ENCODE assay signal across 19 cellular contexts in genomic region chr17:63722403-63722802, GRCh38. TPM values are rescaled to one million over a fixed set of nuclear protein-coding genes. Genes with fewer than 3 reads are reported as not detected.
DNase-seq lines count a peak whose midpoint lies in the region; ATAC-seq, FAIRE-seq and TF ChIP-seq lines count a peak whose summit lies in the region.
"Had no signal": no experiment of that assay in that cellular context is flagged by ENCODE, and none has a peak within 500 bp of the region (broad histone marks: within the 10 kb centered on the region; RNA-seq: fewer than 3 reads in every experiment).

No MANE protein-coding gene starts in this region.

- H3K27ac ChIP-seq in right atrium auricular region, result peak overlapping the region in 1 of 2 donors; percentile 42
- no peak overlapping the region for H3K27ac ChIP-seq in K562 (ENCODE audit: extremely low read depth, low read depth, low read length)
- H3K27ac ChIP-seq in left ventricle myocardium inferior (replicated peaks), result peak overlapping the region; percentile 20
- no peak overlapping the region for H3K27ac ChIP-seq in neural progenitor cell
- H3K27ac ChIP-seq: GM23248 had no signal

- peak; percentile 6 for FAIRE-seq in K562 (lab: Jason Lieb, UNC)
- FAIRE-seq: A204.1, GM12891, H54, HepG2, HTR-8/SVneo had no signal

- H3K4me1 ChIP-seq in right atrium auricular region (peaks cover 0 to 3% of the 10 kb centered on the region in 2 donors), K562 (replicated peaks in 1 of 2; ENCODE audit: control insufficient read depth in 2 of 2, insufficient read depth in 2 of 2, low read length in 2 of 2) (no peaks in the 10 kb centered on the region), left ventricle myocardium inferior (peaks cover 20% of the 10 kb centered on the region), neural progenitor cell (no peaks in the 10 kb centered on the region)

- H2AFZ ChIP-seq in K562 (ENCODE audit: low read depth, low read length) (no peak overlapping the region), neural progenitor cell (replicated peaks) (no peak overlapping the region)
- H2AFZ ChIP-seq: GM23248 had no signal

- H3K27ac Mint-ChIP-seq in neural progenitor cell, result no peak overlapping the region
- H3K27ac Mint-ChIP-seq: B cell had no signal

- H3K27me3 ChIP-seq in right atrium auricular region (no peaks in the 10 kb centered on the region), K562 (ENCODE audit: control insufficient read depth in 2 of 2, insufficient read depth in 2 of 2, low read length in 2 of 2) (no peaks in the 10 kb centered on the region), left ventricle myocardium inferior (ENCODE audit: low read depth) (no peaks in the 10 kb centered on the region), neural progenitor cell (no peaks in the 10 kb centered on the region)

- H3K27me3 Mint-ChIP-seq in neural progenitor cell (ENCODE audit: insufficient read depth, low read depth), result no peaks in the 10 kb centered on the region
- H3K27me3 Mint-ChIP-seq: B cell; CD4-positive, alpha-beta memory T cell had no signal

- CTCF ChIA-PET in K562 (lab: Yijun Ruan, JAX; ENCODE audit: low intra/inter-chr PET ratio), result no interaction called here

- H3K9ac ChIP-seq in K562 (ENCODE audit: insufficient read depth in 1 of 2, low read depth in 2 of 2, low read length in 2 of 2) (no peak overlapping the region), neural progenitor cell (peak overlapping the region; percentile 12)
- H3K9ac ChIP-seq: GM23248 had no signal

- H3K9me3 ChIP-seq in right atrium auricular region (no peaks in the 10 kb centered on the region), K562 (replicated peaks; ENCODE audit: control insufficient read depth, insufficient read depth, low read depth, low read length) (no peaks in the 10 kb centered on the region), left ventricle myocardium inferior (replicated peaks) (no peaks in the 10 kb centered on the region), neural progenitor cell (ENCODE audit: low read depth) (no peaks in the 10 kb centered on the region)

- intact Hi-C loops in Right ventricle myocardium superior (cut with DNase I), result no loop called here
- intact Hi-C loops in K562 (cut with micrococcal nuclease), result no loop called here
- intact Hi-C loops in left ventricle myocardium inferior (cut with micrococcal nuclease), result no loop called here

- H3K9me3 Mint-ChIP-seq in neural progenitor cell, result no peaks in the 10 kb centered on the region
- H3K9me3 Mint-ChIP-seq: CD4-positive, alpha-beta memory T cell had no signal

- H3K36me3 ChIP-seq in right atrium auricular region (peaks cover 15% of the 10 kb centered on the region), K562 (ENCODE audit: control insufficient read depth, insufficient read depth, low read length) (peaks cover 9% of the 10 kb centered on the region; the same call in 2 of the 3 replicates), left ventricle myocardium inferior (peaks cover 37% of the 10 kb centered on the region), neural progenitor cell (no peaks in the 10 kb centered on the region)

- H3K79me2 ChIP-seq in K562 (ENCODE audit: control insufficient read depth, insufficient read depth, low read length) (no peaks in the 10 kb centered on the region), neural progenitor cell (ENCODE audit: low read depth) (no peaks in the 10 kb centered on the region)

- no peak for DNase-seq in Right ventricle myocardium superior
- DNase-seq in right atrium auricular region (ENCODE audit: low spot score), result no peak
- no peak for DNase-seq in K562 (ENCODE audit: extremely low read depth in 1 of 4, low spot score in 3 of 4)
- DNase-seq in left ventricle myocardium inferior, result no peak
- DNase-seq in neural progenitor cell (ENCODE audit: low spot score), result no peak
- DNase-seq in NK-92 treated with Interleukin-12 subunit alpha and Interleukin-12 subunit beta, amount 100 ng/mL, for 24 hours (lab: John Stamatoyannopoulos, UW), result no peak
- no peak for DNase-seq in midbrain (lab: John Stamatoyannopoulos, UW)
- DNase-seq in dermis blood vessel endothelial cell, result no peak
- DNase-seq: C1 segment of cervical spinal cord; CD4-positive, alpha-beta memory T cell; DMS79; GM23248 had no signal

- in situ Hi-C loops in K562 (cut with MboI), result no loop called here

- H3K4me3 Mint-ChIP-seq in neural progenitor cell, result no peak overlapping the region
- H3K4me3 Mint-ChIP-seq: B cell; CD4-positive, alpha-beta memory T cell had no signal

- ATAC-seq in Right ventricle myocardium superior (ENCODE audit: poor library complexity), result peak; percentile 65
- no peak for ATAC-seq in K562
- ATAC-seq: HCT116, HepG2 had no signal

- no peak for TF ChIP-seq RAD21 in K562 (CRISPR knock-in tag; conservative IDR thresholded peaks at IDR 0.05 in 1 of 2, IDR thresholded peaks at IDR 0.05 in 1 of 2)

- POLR2A ChIA-PET in K562 (lab: Yijun Ruan, JAX), result interaction anchor here (0.6 to 2.2 kb wide), 7 partner anchors 10 to 34 kb away, joined by 3 to 9 read pairs (median 5); no protein-coding TSS in a partner anchor

- TF ChIP-seq EP300 in K562 (IDR thresholded peaks at IDR 0.05; ENCODE audit: low read length), result no peak

- peaks cover 5% of the 10 kb centered on the region for H3K36me3 Mint-ChIP-seq in neural progenitor cell

- H4K20me1 ChIP-seq in K562 (replicated peaks; ENCODE audit: control insufficient read depth, insufficient read depth, low read length) (no peaks in the 10 kb centered on the region), neural progenitor cell (ENCODE audit: low read depth) (no peaks in the 10 kb centered on the region)

- no peak for TF ChIP-seq POLR2A in K562 (conservative IDR thresholded peaks at IDR 0.05)

- 43% methylated on average over 2 of the region's 2 CpGs for WGBS in K562 (ENCODE audit: insufficient coverage, low coverage, missing lambda C conversion rate)

- H3K4me3 ChIP-seq in right atrium auricular region, result no peak overlapping the region
- no peak overlapping the region for H3K4me3 ChIP-seq in K562
- no peak overlapping the region for H3K4me3 ChIP-seq in left ventricle myocardium inferior
- H3K4me3 ChIP-seq in neural progenitor cell, result no peak overlapping the region
- H3K4me3 ChIP-seq: GM23248 had no signal

- H3K4me2 ChIP-seq in K562 (ENCODE audit: insufficient read depth, low read length) (no peak overlapping the region), neural progenitor cell (no peak overlapping the region)

- H3K9me1 ChIP-seq in K562 (ENCODE audit: control insufficient read depth, insufficient read depth, low read length), result no peaks in the 10 kb centered on the region

- no TSS peak for BruUV-seq in K562 (replicated peaks; lab: Mats Ljungman, UMichigan)

- TF ChIP-seq CTCF in right atrium auricular region (IDR thresholded peaks at IDR 0.05) (no peak), K562 (IDR thresholded peaks at IDR 0.05 in 2 of 3, conservative IDR thresholded peaks at IDR 0.05 in 1 of 3; ENCODE audit: insufficient read depth in 2 of 3, low read depth in 1 of 3, low read length in 3 of 3) (no peak), left ventricle myocardium inferior (IDR thresholded peaks at IDR 0.05; ENCODE audit: borderline replicate concordance) (no peak), neural progenitor cell (IDR thresholded peaks at IDR 0.05) (no peak)

- H3F3A ChIP-seq in neural progenitor cell (ENCODE audit: low read depth), result no peaks in the 10 kb centered on the region

- no peaks in the 10 kb centered on the region for H3K4me1 Mint-ChIP-seq in neural progenitor cell
- H3K4me1 Mint-ChIP-seq: B cell had no signal

RNA-seq across cellular contexts. Expression of gene STRADA, which starts 19.2 kb away (rescaled TPM):
- total RNA-seq in Right ventricle myocardium superior (14.7 TPM), right atrium auricular region (10 to 100 TPM; 13.1 to 14.4 TPM), K562 (2014; rRNA removed) (10.6 and 12.9 TPM in 2 replicates), K562 (2014; rRNA removed; fragmentation: Illumina TruSeq; extraction: Trizol) (19.4 and 21.5 TPM in 2 replicates), K562 (2015; rRNA removed; fragmentation: Illumina TruSeq; extraction: Trizol) (18.7 and 20.5 TPM in 2 replicates), K562 (2021) (21.2 and 22.5 TPM in 2 replicates), left ventricle myocardium inferior (14.6 TPM), neural progenitor cell (ENCODE audit: low replicate concordance) (46.6 and 69.6 TPM in 2 replicates), dermis blood vessel endothelial cell (26.5 and 27.5 TPM in 2 replicates)
- 114 and 163 TPM in 2 replicates for total RNA-seq in K562 (2011; cell fraction: chromatin; rRNA removed; ENCODE audit: low replicate concordance)
- 45.9 and 52.5 TPM in 2 replicates for total RNA-seq in K562 (2011; cell fraction: nucleolus; rRNA removed)
- total RNA-seq in K562 (2011; cell fraction: nucleoplasm; rRNA removed), result 91.0 and 162 TPM in 2 replicates
- polyA plus RNA-seq in K562 (2011; rRNA removed) (33.0 and 46.3 TPM in 2 replicates), K562 (2014; fragmentation: Illumina TruSeq; extraction: Trizol) (28.9 and 30.4 TPM in 2 replicates), K562 (2014; fragmentation: Nextera tagmentation; extraction: Ambion mirVana) (10 to 100 TPM in 1 of 2 experiments, 1 to 10 TPM in 1; 6.6 to 12.5 TPM), K562 (2014; rRNA removed) (19.6 and 20.2 TPM in 2 replicates)
- 24.1 and 25.3 TPM in 2 replicates for polyA plus RNA-seq in K562 (2011; cell fraction: cytosol; rRNA removed)
- 88.9 and 93.8 TPM in 2 replicates for polyA plus RNA-seq in K562 (2011; cell fraction: nucleus; rRNA removed)
- polyA plus RNA-seq in K562 (2012), result 26.8 and 31.1 TPM in 2 replicates
- polyA minus RNA-seq in K562 (2011; rRNA and poly(A)+ RNA removed), result 36.9 and 43.2 TPM in 2 replicates
- polyA minus RNA-seq in K562 (2011; cell fraction: cytosol; rRNA and poly(A)+ RNA removed), result 8.1 and 13.3 TPM in 2 replicates
- 21.5 and 34.3 TPM in 2 replicates for polyA minus RNA-seq in K562 (2011; cell fraction: nucleus; rRNA and poly(A)+ RNA removed)

RNA-seq across cellular contexts. Expression of gene LIMD2, which starts 22.5 kb away (rescaled TPM):
- total RNA-seq in Right ventricle myocardium superior (2.4 TPM), right atrium auricular region (1 to 10 TPM; 2.7 to 5.6 TPM), K562 (2014; rRNA removed) (7.6 and 8.7 TPM in 2 replicates), K562 (2014; rRNA removed; fragmentation: Illumina TruSeq; extraction: Trizol) (0.70 and 0.76 TPM in 2 replicates), K562 (2015; rRNA removed; fragmentation: Illumina TruSeq; extraction: Trizol) (2.1 and 2.7 TPM in 2 replicates), K562 (2021) (8.7 and 11.2 TPM in 2 replicates), left ventricle myocardium inferior (2.7 TPM), neural progenitor cell (ENCODE audit: low replicate concordance) (7.0 and 36.9 TPM in 2 replicates), dermis blood vessel endothelial cell (46.5 and 64.4 TPM in 2 replicates)
- total RNA-seq in K562 (2011; cell fraction: chromatin; rRNA removed; ENCODE audit: low replicate concordance), result 3.2 and 10.4 TPM in 2 replicates
- 9.2 and 10.3 TPM in 2 replicates for total RNA-seq in K562 (2011; cell fraction: nucleolus; rRNA removed)
- total RNA-seq in K562 (2011; cell fraction: nucleoplasm; rRNA removed), result 4.0 and 4.8 TPM in 2 replicates
- polyA plus RNA-seq in K562 (2011; rRNA removed) (5.6 and 5.8 TPM in 2 replicates), K562 (2014; fragmentation: Illumina TruSeq; extraction: Trizol) (2.8 and 4.9 TPM in 2 replicates), K562 (2014; fragmentation: Nextera tagmentation; extraction: Ambion mirVana) (under 1 TPM; 0.07 to 0.18 TPM), K562 (2014; rRNA removed) (8.7 and 11.1 TPM in 2 replicates)
- 4.3 and 9.2 TPM in 2 replicates for polyA plus RNA-seq in K562 (2011; cell fraction: cytosol; rRNA removed)
- 13.6 and 28.0 TPM in 2 replicates for polyA plus RNA-seq in K562 (2011; cell fraction: nucleus; rRNA removed)
- polyA plus RNA-seq in K562 (2012), result 4.9 and 8.0 TPM in 2 replicates
- 0.88 and 0.93 TPM in 2 replicates for polyA minus RNA-seq in K562 (2011; rRNA and poly(A)+ RNA removed)
- 5.2 and 7.3 TPM in 2 replicates for polyA minus RNA-seq in K562 (2011; cell fraction: cytosol; rRNA and poly(A)+ RNA removed)
- 5.6 and 7.0 TPM in 2 replicates for polyA minus RNA-seq in K562 (2011; cell fraction: nucleus; rRNA and poly(A)+ RNA removed)

RNA-seq across cellular contexts. Expression of gene CCDC47, which starts 51.0 kb away (rescaled TPM):
- total RNA-seq in Right ventricle myocardium superior (84.8 TPM), right atrium auricular region (10 to 100 TPM; 57.1 to 69.7 TPM), K562 (2014; rRNA removed) (97.4 and 106 TPM in 2 replicates), K562 (2014; rRNA removed; fragmentation: Illumina TruSeq; extraction: Trizol) (135 and 153 TPM in 2 replicates), K562 (2015; rRNA removed; fragmentation: Illumina TruSeq; extraction: Trizol) (135 and 138 TPM in 2 replicates), K562 (2021) (104 and 118 TPM in 2 replicates), left ventricle myocardium inferior (79.6 TPM), neural progenitor cell (ENCODE audit: low replicate concordance) (49.2 and 60.8 TPM in 2 replicates), dermis blood vessel endothelial cell (109 and 164 TPM in 2 replicates)
- 103 and 222 TPM in 2 replicates for total RNA-seq in K562 (2011; cell fraction: chromatin; rRNA removed; ENCODE audit: low replicate concordance)
- total RNA-seq in K562 (2011; cell fraction: nucleolus; rRNA removed), result 69.7 and 88.4 TPM in 2 replicates
- 122 and 142 TPM in 2 replicates for total RNA-seq in K562 (2011; cell fraction: nucleoplasm; rRNA removed)
- polyA plus RNA-seq in K562 (2011; rRNA removed) (91.4 and 138 TPM in 2 replicates), K562 (2014; fragmentation: Illumina TruSeq; extraction: Trizol) (142 and 162 TPM in 2 replicates), K562 (2014; fragmentation: Nextera tagmentation; extraction: Ambion mirVana) (10 to 100 TPM; 15.5 to 20.5 TPM), K562 (2014; rRNA removed) (122 and 125 TPM in 2 replicates)
- polyA plus RNA-seq in K562 (2011; cell fraction: cytosol; rRNA removed), result 24.9 and 47.4 TPM in 2 replicates
- 27.4 and 34.6 TPM in 2 replicates for polyA plus RNA-seq in K562 (2011; cell fraction: nucleus; rRNA removed)
- 76.4 and 96.4 TPM in 2 replicates for polyA plus RNA-seq in K562 (2012)
- 174 and 206 TPM in 2 replicates for polyA minus RNA-seq in K562 (2011; rRNA and poly(A)+ RNA removed)
- 41.3 and 67.3 TPM in 2 replicates for polyA minus RNA-seq in K562 (2011; cell fraction: cytosol; rRNA and poly(A)+ RNA removed)
- polyA minus RNA-seq in K562 (2011; cell fraction: nucleus; rRNA and poly(A)+ RNA removed), result 19.8 and 35.3 TPM in 2 replicates

RNA-seq across cellular contexts. Expression of gene DDX42, which starts 51.6 kb away (rescaled TPM):
- total RNA-seq in Right ventricle myocardium superior (42.4 TPM), right atrium auricular region (10 to 100 TPM; 39.9 to 41.0 TPM), K562 (2014; rRNA removed) (54.0 and 65.1 TPM in 2 replicates), K562 (2014; rRNA removed; fragmentation: Illumina TruSeq; extraction: Trizol) (74.6 and 82.9 TPM in 2 replicates), K562 (2015; rRNA removed; fragmentation: Illumina TruSeq; extraction: Trizol) (80.9 and 87.6 TPM in 2 replicates), K562 (2021) (92.0 and 93.7 TPM in 2 replicates), left ventricle myocardium inferior (51.7 TPM), neural progenitor cell (ENCODE audit: low replicate concordance) (87.4 and 104 TPM in 2 replicates), dermis blood vessel endothelial cell (71.6 and 81.5 TPM in 2 replicates)
- 286 and 625 TPM in 2 replicates for total RNA-seq in K562 (2011; cell fraction: chromatin; rRNA removed; ENCODE audit: low replicate concordance)
- total RNA-seq in K562 (2011; cell fraction: nucleolus; rRNA removed), result 95.6 and 105 TPM in 2 replicates
- 194 and 282 TPM in 2 replicates for total RNA-seq in K562 (2011; cell fraction: nucleoplasm; rRNA removed)
- polyA plus RNA-seq in K562 (2011; rRNA removed) (121 and 149 TPM in 2 replicates), K562 (2014; fragmentation: Illumina TruSeq; extraction: Trizol) (128 and 133 TPM in 2 replicates), K562 (2014; fragmentation: Nextera tagmentation; extraction: Ambion mirVana) (10 to 100 TPM; 16.5 to 28.4 TPM), K562 (2014; rRNA removed) (110 and 127 TPM in 2 replicates)
- polyA plus RNA-seq in K562 (2011; cell fraction: cytosol; rRNA removed), result 26.3 and 46.1 TPM in 2 replicates
- polyA plus RNA-seq in K562 (2011; cell fraction: nucleus; rRNA removed), result 277 and 361 TPM in 2 replicates
- 76.8 and 90.5 TPM in 2 replicates for polyA plus RNA-seq in K562 (2012)
- polyA minus RNA-seq in K562 (2011; rRNA and poly(A)+ RNA removed), result 144 and 149 TPM in 2 replicates
- 49.8 and 56.9 TPM in 2 replicates for polyA minus RNA-seq in K562 (2011; cell fraction: cytosol; rRNA and poly(A)+ RNA removed)
- 82.4 and 167 TPM in 2 replicates for polyA minus RNA-seq in K562 (2011; cell fraction: nucleus; rRNA and poly(A)+ RNA removed)
